Comparison of ENCODE assay signal across 22 cellular contexts in genomic region chr2:177545981-177546600, GRCh38.
A peak's percentile ranks its signal among the peaks of the same experiment; 100 is the strongest.
DNase-seq lines count a peak whose midpoint lies in the region.
"Had no signal": no experiment of that assay in that cellular context is flagged by ENCODE, and none has a peak within 500 bp of the region (broad histone marks: within the 10 kb centered on the region; RNA-seq: fewer than 3 reads in every experiment).

No MANE protein-coding gene starts in this region.

- no peak overlapping the region for H4K5ac ChIP-seq in mesendoderm (ENCODE audit: low read length)

- no peak overlapping the region for H3K9ac ChIP-seq in mesendoderm (ENCODE audit: low read length)

- H3K4me1 ChIP-seq in mesendoderm (ENCODE audit: control insufficient read depth, low read depth, low read length): no peaks in the 10 kb centered on the region
- H3K4me1 ChIP-seq: upper lobe of right lung had no signal

- no peaks in the 10 kb centered on the region for H3K79me1 ChIP-seq in mesendoderm (ENCODE audit: low read length)

- H2BK120ac ChIP-seq in mesendoderm (ENCODE audit: low read depth, low read length): no peak overlapping the region

- H2BK15ac ChIP-seq in mesendoderm (replicated peaks; ENCODE audit: low read depth): no peak overlapping the region

- no peak overlapping the region for H3K27ac ChIP-seq in mesendoderm (ENCODE audit: low read depth, low read length)
- H3K27ac ChIP-seq: cardiac muscle cell, upper lobe of right lung had no signal

- no peak overlapping the region for H2AK5ac ChIP-seq in mesendoderm (ENCODE audit: low read length)

- DNase-seq in ELF-1 (ENCODE audit: low read depth, low spot score): peak; percentile 13
- peak; percentile 96 for DNase-seq in NCI-H1694 (lab: John Stamatoyannopoulos, UW)
- peak; percentile 33 for DNase-seq in SHP77 treated with DMSO at 0.1 percent for 48 hours (lab: John Stamatoyannopoulos, UW)
- peak; percentile 20 for DNase-seq in mesendoderm
- DNase-seq in AML-193 (lab: John Stamatoyannopoulos, UW): no peak
- DNase-seq in activated CD4-positive, alpha-beta T cell treated with anti-CD3 and anti-CD28 coated beads, Interleukin-2, amount 50 U/mL, for 48 hours: no peak
- no peak for DNase-seq in ureter (ENCODE audit: low spot score)
- DNase-seq: activated naive CD4-positive, alpha-beta T cell; amniotic stem cell; BE2C; foreskin melanocyte; GDM1; IMR-90; kidney glomerular epithelial cell; MG63; naive B cell; NCI-H146; NCI-H510A; SIG-M5; stimulated activated CD4-positive, alpha-beta T cell treated with anti-CD3 and anti-CD28 coated beads, Interleukin-12 subunit alpha, Interleukin-12 subunit beta, amount 100 ng/mL, for 4 hours; upper lobe of right lung had no signal

- no peak overlapping the region for H3K56ac ChIP-seq in mesendoderm (ENCODE audit: low read length)

- no peaks in the 10 kb centered on the region for H3K36me3 ChIP-seq in mesendoderm (ENCODE audit: control insufficient read depth, insufficient read depth, low read length)
- H3K36me3 ChIP-seq: BE2C, cardiac muscle cell, MG63, upper lobe of right lung had no signal

- H2BK5ac ChIP-seq in mesendoderm (ENCODE audit: low read length): no peak overlapping the region

- no peak overlapping the region for H3K4me2 ChIP-seq in mesendoderm (ENCODE audit: low read length)

- H3K79me2 ChIP-seq in mesendoderm (ENCODE audit: control insufficient read depth, insufficient read depth, low read length): no peaks in the 10 kb centered on the region

- no CpG with 5 or more reads among the region's 11 CpGs for WGBS in mesendoderm (ENCODE audit: extremely low coverage, insufficient coverage, low lambda C conversion rate)

- H3K23ac ChIP-seq in mesendoderm (ENCODE audit: low read length): no peak overlapping the region

- no peak overlapping the region for H4K8ac ChIP-seq in mesendoderm (ENCODE audit: low read depth, low read length)

- H3K4me3 ChIP-seq in mesendoderm (ENCODE audit: low read length): no peak overlapping the region
- H3K4me3 ChIP-seq: cardiac muscle cell, MG63, upper lobe of right lung had no signal

- H3K27me3 ChIP-seq in mesendoderm (ENCODE audit: insufficient read depth, low read length, poor library complexity): no peaks in the 10 kb centered on the region
- H3K27me3 ChIP-seq: BE2C, cardiac muscle cell, MG63, upper lobe of right lung had no signal

- H3K18ac ChIP-seq in mesendoderm (ENCODE audit: low read length): no peak overlapping the region

- no peak overlapping the region for H3K4ac ChIP-seq in mesendoderm (ENCODE audit: low read depth, low read length)

Comparison
In these comparisons a context has a peak if more than half of its experiments do, and no peak if none do; other contexts are left out.
1. DNase-seq: peak in ELF-1 (single experiment), NCI-H1694 (single experiment), SHP77 treated with DMSO at 0.1 percent for 48 hours (single experiment) and mesendoderm (single experiment); none in AML-193 (0 of 2), activated CD4-positive, alpha-beta T cell treated with anti-CD3 and anti-CD28 coated beads, Interleukin-2, amount 50 U/mL, for 48 hours (0 of 2) and ureter (single experiment).